In the genomic region with DNA sequence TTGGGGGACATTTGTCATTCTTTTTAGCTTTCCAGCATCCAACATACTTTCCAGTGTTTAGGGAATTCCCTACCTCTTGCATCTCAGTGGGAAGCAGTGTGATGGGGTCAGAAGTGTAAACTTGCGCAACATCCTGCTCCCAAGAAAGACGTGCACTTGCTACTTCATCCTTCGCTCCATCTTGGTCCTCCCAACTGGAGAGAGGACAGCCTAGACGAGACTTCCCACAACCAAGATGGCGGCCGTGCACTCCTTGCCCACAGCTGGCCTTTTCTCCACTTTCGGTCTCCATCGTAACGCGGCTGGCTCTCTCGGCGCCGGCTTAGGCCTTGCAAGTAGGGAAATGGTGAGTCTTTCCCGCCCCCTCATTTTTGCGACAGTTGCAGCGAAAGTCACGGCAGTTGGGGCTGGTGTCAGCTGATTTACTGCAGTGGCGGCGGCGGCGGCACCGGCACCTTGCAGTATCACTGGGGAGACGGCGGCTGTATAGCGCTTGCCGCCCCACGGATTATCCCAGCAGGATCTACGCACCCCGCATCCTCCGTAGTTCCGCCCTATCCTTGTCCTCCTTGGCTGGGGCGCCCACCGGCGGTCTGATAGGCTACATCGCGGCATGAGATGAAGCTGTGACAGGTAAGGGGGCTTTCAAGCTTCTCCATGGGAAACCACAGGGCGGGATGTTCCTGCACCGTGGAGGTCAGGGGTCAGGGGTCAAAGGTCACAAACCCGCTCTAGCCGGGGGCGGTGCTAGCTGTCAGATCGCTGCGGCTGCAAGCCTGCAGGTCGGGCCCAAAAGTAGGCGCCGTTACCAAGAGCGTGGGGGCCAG, we compare ENCODE assay signal across 1 cellular context.
TF ChIP-seq lines count a peak whose summit lies in the region.

A gene (plus strand): TSS at position 416 of the 827 bp plus-strand sequence. CDS start 21,157 bp downstream, outside the sequence.

TF ChIP-seq in HEK293, 187 proteins besides CTCF, POLR2A, EP300 and RAD21 (continued from another document and continues in another):
- TF ChIP-seq, protein P1, sequence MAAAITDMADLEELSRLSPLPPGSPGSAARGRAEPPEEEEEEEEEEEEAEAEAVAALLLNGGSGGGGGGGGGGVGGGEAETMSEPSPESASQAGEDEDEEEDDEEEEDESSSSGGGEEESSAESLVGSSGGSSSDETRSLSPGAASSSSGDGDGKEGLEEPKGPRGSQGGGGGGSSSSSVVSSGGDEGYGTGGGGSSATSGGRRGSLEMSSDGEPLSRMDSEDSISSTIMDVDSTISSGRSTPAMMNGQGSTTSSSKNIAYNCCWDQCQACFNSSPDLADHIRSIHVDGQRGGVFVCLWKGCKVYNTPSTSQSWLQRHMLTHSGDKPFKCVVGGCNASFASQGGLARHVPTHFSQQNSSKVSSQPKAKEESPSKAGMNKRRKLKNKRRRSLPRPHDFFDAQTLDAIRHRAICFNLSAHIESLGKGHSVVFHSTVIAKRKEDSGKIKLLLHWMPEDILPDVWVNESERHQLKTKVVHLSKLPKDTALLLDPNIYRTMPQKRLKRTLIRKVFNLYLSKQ (tag by site-specific recombination; IDR thresholded peaks at IDR 0.05; ENCODE audit: borderline replicate concordance) = no peak
- peak; percentile 95 for TF ChIP-seq ZNF366 (tag by site-specific recombination; conservative IDR thresholded peaks at IDR 0.05)
- TF ChIP-seq ZNF501 (tag by site-specific recombination; IDR thresholded peaks at IDR 0.05) = peak; percentile 83
- TF ChIP-seq PRDM1 (tag by site-specific recombination; IDR thresholded peaks at IDR 0.05) = peak; percentile 97
- no peak for TF ChIP-seq ZNF324 (tag by site-specific recombination; IDR thresholded peaks at IDR 0.05)
- no peak for TF ChIP-seq ZNF623 (tag by site-specific recombination; IDR thresholded peaks at IDR 0.05)
- TF ChIP-seq, protein P2, sequence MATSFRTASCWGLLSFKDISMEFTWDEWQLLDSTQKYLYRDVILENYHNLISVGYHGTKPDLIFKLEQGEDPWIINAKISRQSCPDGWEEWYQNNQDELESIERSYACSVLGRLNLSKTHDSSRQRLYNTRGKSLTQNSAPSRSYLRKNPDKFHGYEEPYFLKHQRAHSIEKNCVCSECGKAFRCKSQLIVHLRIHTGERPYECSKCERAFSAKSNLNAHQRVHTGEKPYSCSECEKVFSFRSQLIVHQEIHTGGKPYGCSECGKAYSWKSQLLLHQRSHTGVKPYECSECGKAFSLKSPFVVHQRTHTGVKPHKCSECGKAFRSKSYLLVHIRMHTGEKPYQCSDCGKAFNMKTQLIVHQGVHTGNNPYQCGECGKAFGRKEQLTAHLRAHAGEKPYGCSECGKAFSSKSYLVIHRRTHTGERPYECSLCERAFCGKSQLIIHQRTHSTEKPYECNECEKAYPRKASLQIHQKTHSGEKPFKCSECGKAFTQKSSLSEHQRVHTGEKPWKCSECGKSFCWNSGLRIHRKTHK (tag by site-specific recombination; IDR thresholded peaks at IDR 0.05) = no peak
- TF ChIP-seq ZNF37A (tag by site-specific recombination; IDR thresholded peaks at IDR 0.05) = no peak
- no peak for TF ChIP-seq MEIS1 (CRISPR knock-in tag; IDR thresholded peaks at IDR 0.05; ENCODE audit: borderline replicate concordance)
- TF ChIP-seq, protein P3, sequence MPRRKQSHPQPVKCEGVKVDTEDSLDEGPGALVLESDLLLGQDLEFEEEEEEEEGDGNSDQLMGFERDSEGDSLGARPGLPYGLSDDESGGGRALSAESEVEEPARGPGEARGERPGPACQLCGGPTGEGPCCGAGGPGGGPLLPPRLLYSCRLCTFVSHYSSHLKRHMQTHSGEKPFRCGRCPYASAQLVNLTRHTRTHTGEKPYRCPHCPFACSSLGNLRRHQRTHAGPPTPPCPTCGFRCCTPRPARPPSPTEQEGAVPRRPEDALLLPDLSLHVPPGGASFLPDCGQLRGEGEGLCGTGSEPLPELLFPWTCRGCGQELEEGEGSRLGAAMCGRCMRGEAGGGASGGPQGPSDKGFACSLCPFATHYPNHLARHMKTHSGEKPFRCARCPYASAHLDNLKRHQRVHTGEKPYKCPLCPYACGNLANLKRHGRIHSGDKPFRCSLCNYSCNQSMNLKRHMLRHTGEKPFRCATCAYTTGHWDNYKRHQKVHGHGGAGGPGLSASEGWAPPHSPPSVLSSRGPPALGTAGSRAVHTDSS (tag by site-specific recombination; IDR thresholded peaks at IDR 0.05) = peak; percentile 36; the same call in 1 of the 2 replicates
- no peak for TF ChIP-seq ZNF221 (tag by site-specific recombination; IDR thresholded peaks at IDR 0.05; ENCODE audit: borderline replicate concordance)
- TF ChIP-seq ZNF202 (tag by site-specific recombination; IDR thresholded peaks at IDR 0.05; ENCODE audit: borderline replicate concordance) = no peak
- TF ChIP-seq YY1 (tag by site-specific recombination; IDR thresholded peaks at IDR 0.05) = peak; percentile 94
- no peak for TF ChIP-seq ZNF558 (tag by site-specific recombination; IDR thresholded peaks at IDR 0.05)
- TF ChIP-seq ZNF626 (tag by site-specific recombination; IDR thresholded peaks at IDR 0.05) = no peak
- no peak for TF ChIP-seq ZNF677 (tag by site-specific recombination; IDR thresholded peaks at IDR 0.05)
- TF ChIP-seq ZNF404 (tag by site-specific recombination; IDR thresholded peaks at IDR 0.05) = no peak
- no peak for TF ChIP-seq ZNF664 (tag by site-specific recombination; IDR thresholded peaks at IDR 0.05)
- TF ChIP-seq ZNF146 (tag by site-specific recombination; IDR thresholded peaks at IDR 0.05) = no peak
- no peak for TF ChIP-seq ZNF121 (tag by site-specific recombination; IDR thresholded peaks at IDR 0.05)
- TF ChIP-seq, protein P4, sequence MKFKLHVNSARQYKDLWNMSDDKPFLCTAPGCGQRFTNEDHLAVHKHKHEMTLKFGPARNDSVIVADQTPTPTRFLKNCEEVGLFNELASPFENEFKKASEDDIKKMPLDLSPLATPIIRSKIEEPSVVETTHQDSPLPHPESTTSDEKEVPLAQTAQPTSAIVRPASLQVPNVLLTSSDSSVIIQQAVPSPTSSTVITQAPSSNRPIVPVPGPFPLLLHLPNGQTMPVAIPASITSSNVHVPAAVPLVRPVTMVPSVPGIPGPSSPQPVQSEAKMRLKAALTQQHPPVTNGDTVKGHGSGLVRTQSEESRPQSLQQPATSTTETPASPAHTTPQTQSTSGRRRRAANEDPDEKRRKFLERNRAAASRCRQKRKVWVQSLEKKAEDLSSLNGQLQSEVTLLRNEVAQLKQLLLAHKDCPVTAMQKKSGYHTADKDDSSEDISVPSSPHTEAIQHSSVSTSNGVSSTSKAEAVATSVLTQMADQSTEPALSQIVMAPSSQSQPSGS (tag by site-specific recombination; IDR thresholded peaks at IDR 0.05; ENCODE audit: low read depth) = no peak
- TF ChIP-seq ZNF585B (tag by site-specific recombination; IDR thresholded peaks at IDR 0.05) = no peak
- TF ChIP-seq ZXDB (tag by site-specific recombination; IDR thresholded peaks at IDR 0.05) = peak; percentile 79
- no peak for TF ChIP-seq ZNF132 (tag by site-specific recombination; IDR thresholded peaks at IDR 0.05; ENCODE audit: borderline replicate concordance)
- TF ChIP-seq, protein P5, sequence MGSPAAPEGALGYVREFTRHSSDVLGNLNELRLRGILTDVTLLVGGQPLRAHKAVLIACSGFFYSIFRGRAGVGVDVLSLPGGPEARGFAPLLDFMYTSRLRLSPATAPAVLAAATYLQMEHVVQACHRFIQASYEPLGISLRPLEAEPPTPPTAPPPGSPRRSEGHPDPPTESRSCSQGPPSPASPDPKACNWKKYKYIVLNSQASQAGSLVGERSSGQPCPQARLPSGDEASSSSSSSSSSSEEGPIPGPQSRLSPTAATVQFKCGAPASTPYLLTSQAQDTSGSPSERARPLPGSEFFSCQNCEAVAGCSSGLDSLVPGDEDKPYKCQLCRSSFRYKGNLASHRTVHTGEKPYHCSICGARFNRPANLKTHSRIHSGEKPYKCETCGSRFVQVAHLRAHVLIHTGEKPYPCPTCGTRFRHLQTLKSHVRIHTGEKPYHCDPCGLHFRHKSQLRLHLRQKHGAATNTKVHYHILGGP (tag by site-specific recombination; IDR thresholded peaks at IDR 0.05) = peak; percentile 5
- no peak for TF ChIP-seq ZNF747 (tag by site-specific recombination; IDR thresholded peaks at IDR 0.05)
- TF ChIP-seq SP7 (tag by site-specific recombination; IDR thresholded peaks at IDR 0.05) = peak; percentile 63
- no peak for TF ChIP-seq ZNF514 (tag by site-specific recombination; IDR thresholded peaks at IDR 0.05)
- TF ChIP-seq ZNF555 (tag by site-specific recombination; conservative IDR thresholded peaks at IDR 0.05) = no peak
- no peak for TF ChIP-seq ZBTB7A (tag by site-specific recombination; IDR thresholded peaks at IDR 0.05; ENCODE audit: low read depth)
- TF ChIP-seq, protein P6, sequence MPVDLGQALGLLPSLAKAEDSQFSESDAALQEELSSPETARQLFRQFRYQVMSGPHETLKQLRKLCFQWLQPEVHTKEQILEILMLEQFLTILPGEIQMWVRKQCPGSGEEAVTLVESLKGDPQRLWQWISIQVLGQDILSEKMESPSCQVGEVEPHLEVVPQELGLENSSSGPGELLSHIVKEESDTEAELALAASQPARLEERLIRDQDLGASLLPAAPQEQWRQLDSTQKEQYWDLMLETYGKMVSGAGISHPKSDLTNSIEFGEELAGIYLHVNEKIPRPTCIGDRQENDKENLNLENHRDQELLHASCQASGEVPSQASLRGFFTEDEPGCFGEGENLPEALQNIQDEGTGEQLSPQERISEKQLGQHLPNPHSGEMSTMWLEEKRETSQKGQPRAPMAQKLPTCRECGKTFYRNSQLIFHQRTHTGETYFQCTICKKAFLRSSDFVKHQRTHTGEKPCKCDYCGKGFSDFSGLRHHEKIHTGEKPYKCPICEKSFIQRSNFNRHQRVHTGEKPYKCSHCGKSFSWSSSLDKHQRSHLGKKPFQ (tag by site-specific recombination; IDR thresholded peaks at IDR 0.05) = no peak
- TF ChIP-seq, protein P7, sequence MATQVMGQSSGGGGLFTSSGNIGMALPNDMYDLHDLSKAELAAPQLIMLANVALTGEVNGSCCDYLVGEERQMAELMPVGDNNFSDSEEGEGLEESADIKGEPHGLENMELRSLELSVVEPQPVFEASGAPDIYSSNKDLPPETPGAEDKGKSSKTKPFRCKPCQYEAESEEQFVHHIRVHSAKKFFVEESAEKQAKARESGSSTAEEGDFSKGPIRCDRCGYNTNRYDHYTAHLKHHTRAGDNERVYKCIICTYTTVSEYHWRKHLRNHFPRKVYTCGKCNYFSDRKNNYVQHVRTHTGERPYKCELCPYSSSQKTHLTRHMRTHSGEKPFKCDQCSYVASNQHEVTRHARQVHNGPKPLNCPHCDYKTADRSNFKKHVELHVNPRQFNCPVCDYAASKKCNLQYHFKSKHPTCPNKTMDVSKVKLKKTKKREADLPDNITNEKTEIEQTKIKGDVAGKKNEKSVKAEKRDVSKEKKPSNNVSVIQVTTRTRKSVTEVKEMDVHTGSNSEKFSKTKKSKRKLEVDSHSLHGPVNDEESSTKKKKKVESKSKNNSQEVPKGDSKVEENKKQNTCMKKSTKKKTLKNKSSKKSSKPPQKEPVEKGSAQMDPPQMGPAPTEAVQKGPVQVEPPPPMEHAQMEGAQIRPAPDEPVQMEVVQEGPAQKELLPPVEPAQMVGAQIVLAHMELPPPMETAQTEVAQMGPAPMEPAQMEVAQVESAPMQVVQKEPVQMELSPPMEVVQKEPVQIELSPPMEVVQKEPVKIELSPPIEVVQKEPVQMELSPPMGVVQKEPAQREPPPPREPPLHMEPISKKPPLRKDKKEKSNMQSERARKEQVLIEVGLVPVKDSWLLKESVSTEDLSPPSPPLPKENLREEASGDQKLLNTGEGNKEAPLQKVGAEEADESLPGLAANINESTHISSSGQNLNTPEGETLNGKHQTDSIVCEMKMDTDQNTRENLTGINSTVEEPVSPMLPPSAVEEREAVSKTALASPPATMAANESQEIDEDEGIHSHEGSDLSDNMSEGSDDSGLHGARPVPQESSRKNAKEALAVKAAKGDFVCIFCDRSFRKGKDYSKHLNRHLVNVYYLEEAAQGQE (tag by site-specific recombination; IDR thresholded peaks at IDR 0.05) = no peak
- TF ChIP-seq ZNF223 (tag by site-specific recombination; IDR thresholded peaks at IDR 0.05) = no peak
- no peak for TF ChIP-seq RBAK (tag by site-specific recombination; IDR thresholded peaks at IDR 0.05)
- no peak for TF ChIP-seq ZNF610 (tag by site-specific recombination; IDR thresholded peaks at IDR 0.05; ENCODE audit: borderline replicate concordance)
- TF ChIP-seq ZBTB21 (tag by site-specific recombination; IDR thresholded peaks at IDR 0.05) = peak; percentile 64
- TF ChIP-seq, protein P8, sequence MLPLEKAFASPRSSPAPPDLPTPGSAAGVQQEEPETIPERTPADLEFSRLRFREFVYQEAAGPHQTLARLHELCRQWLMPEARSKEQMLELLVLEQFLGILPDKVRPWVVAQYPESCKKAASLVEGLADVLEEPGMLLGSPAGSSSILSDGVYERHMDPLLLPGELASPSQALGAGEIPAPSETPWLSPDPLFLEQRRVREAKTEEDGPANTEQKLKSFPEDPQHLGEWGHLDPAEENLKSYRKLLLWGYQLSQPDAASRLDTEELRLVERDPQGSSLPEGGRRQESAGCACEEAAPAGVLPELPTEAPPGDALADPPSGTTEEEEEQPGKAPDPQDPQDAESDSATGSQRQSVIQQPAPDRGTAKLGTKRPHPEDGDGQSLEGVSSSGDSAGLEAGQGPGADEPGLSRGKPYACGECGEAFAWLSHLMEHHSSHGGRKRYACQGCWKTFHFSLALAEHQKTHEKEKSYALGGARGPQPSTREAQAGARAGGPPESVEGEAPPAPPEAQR (tag by site-specific recombination; IDR thresholded peaks at IDR 0.05) = no peak
- TF ChIP-seq ZNF239 (tag by site-specific recombination; IDR thresholded peaks at IDR 0.05) = no peak
- TF ChIP-seq MZF1 (tag by site-specific recombination; IDR thresholded peaks at IDR 0.05; ENCODE audit: borderline replicate concordance) = no peak
- no peak for TF ChIP-seq ZNF169 (tag by site-specific recombination; IDR thresholded peaks at IDR 0.05)
- peak; percentile 39; the same call in 1 of the 2 replicates for TF ChIP-seq ZNF660 (tag by site-specific recombination; IDR thresholded peaks at IDR 0.05)
- TF ChIP-seq KLF8 (tag by site-specific recombination; IDR thresholded peaks at IDR 0.05) = peak; percentile 37; the same call in 1 of the 2 replicates
- peak; percentile 85 for TF ChIP-seq ZIC2 (tag by site-specific recombination; IDR thresholded peaks at IDR 0.05)
- TF ChIP-seq YY2 (tag by site-specific recombination; IDR thresholded peaks at IDR 0.05) = peak; percentile 81
- TF ChIP-seq ZNF596 (tag by site-specific recombination; IDR thresholded peaks at IDR 0.05) = no peak
- TF ChIP-seq ZNF274 (IDR thresholded peaks at IDR 0.05; ENCODE audit: low read length) = no peak
- TF ChIP-seq ZNF274 (tag by site-specific recombination; IDR thresholded peaks at IDR 0.05; ENCODE audit: borderline replicate concordance) = no peak
- no peak for TF ChIP-seq ZNF624 (tag by site-specific recombination; IDR thresholded peaks at IDR 0.05)
- no peak for TF ChIP-seq ZNF777 (tag by site-specific recombination; IDR thresholded peaks at IDR 0.05; ENCODE audit: borderline replicate concordance)
- no peak for TF ChIP-seq ZNF138 (tag by site-specific recombination; IDR thresholded peaks at IDR 0.05; ENCODE audit: borderline replicate concordance)
- TF ChIP-seq GLI4 (tag by site-specific recombination; IDR thresholded peaks at IDR 0.05) = no peak
- no peak for TF ChIP-seq ZNF211 (tag by site-specific recombination; IDR thresholded peaks at IDR 0.05; ENCODE audit: low read depth)
- no peak for TF ChIP-seq HOXC10 (CRISPR knock-in tag; IDR thresholded peaks at IDR 0.05)
